In genomic region chr6:14476793-14477531, GRCh38 we compare ENCODE assay signal across 10 cellular contexts.
DNase-seq lines count a peak whose midpoint lies in the region; ATAC-seq and TF ChIP-seq lines count a peak whose summit lies in the region.
"Had no signal": no experiment of that assay in that cellular context is flagged by ENCODE, and none has a peak within 500 bp of the region (broad histone marks: within the 10 kb centered on the region; RNA-seq: fewer than 3 reads in every experiment).

No MANE protein-coding gene starts in this region.

- H3K27me3 Mint-ChIP-seq in naive thymus-derived CD4-positive, alpha-beta T cell = no peaks in the 10 kb centered on the region

- peaks cover 3 to 11% (median 4%) of the 10 kb centered on the region in 5 donors for H3K36me3 Mint-ChIP-seq in naive thymus-derived CD4-positive, alpha-beta T cell

- H3K9me3 ChIP-seq in thoracic aorta = no peaks in the 10 kb centered on the region
- no peaks in the 10 kb centered on the region for H3K9me3 ChIP-seq in naive thymus-derived CD4-positive, alpha-beta T cell (ENCODE audit: control insufficient read depth in 2 of 3, low read length in 3 of 3)

- no peak overlapping the region for H3K4me3 Mint-ChIP-seq in naive thymus-derived CD4-positive, alpha-beta T cell

- no peak overlapping the region for H3K27ac Mint-ChIP-seq in naive thymus-derived CD4-positive, alpha-beta T cell

- H3K27ac ChIP-seq in thoracic aorta = no peak overlapping the region
- no peak overlapping the region for H3K27ac ChIP-seq in naive thymus-derived CD4-positive, alpha-beta T cell (ENCODE audit: low read depth, low read length)
- H3K27ac ChIP-seq: KMS-11 had no signal

- TF ChIP-seq CTCF in thoracic aorta (IDR thresholded peaks at IDR 0.05) = no peak

- no peaks in the 10 kb centered on the region for H3K36me3 ChIP-seq in thoracic aorta
- no peaks in the 10 kb centered on the region for H3K36me3 ChIP-seq in naive thymus-derived CD4-positive, alpha-beta T cell (ENCODE audit: control insufficient read depth in 2 of 3, insufficient read depth in 3 of 3, low read length in 3 of 3)

- no peaks in the 10 kb centered on the region for H3K27me3 ChIP-seq in thoracic aorta (replicated peaks; ENCODE audit: insufficient read depth)
- H3K27me3 ChIP-seq in naive thymus-derived CD4-positive, alpha-beta T cell (ENCODE audit: control insufficient read depth in 2 of 2, insufficient read depth in 2 of 2, low read length in 2 of 2) = no peaks in the 10 kb centered on the region

- POLR2A ChIA-PET in naive thymus-derived CD4-positive, alpha-beta T cell (lab: Charles Lee) = no interaction called here

- intact Hi-C loops in naive thymus-derived CD4-positive, alpha-beta T cell (cut with micrococcal nuclease) = no loop called here

- ATAC-seq in thoracic aorta (ENCODE audit: insufficient number of reproducible peaks, low FRiP score, low read depth) = peak; percentile 27
- no peak for ATAC-seq in naive thymus-derived CD4-positive, alpha-beta T cell

- CTCF ChIA-PET in naive thymus-derived CD4-positive, alpha-beta T cell (lab: Charles Lee) = no interaction called here

- H3K9me3 Mint-ChIP-seq in naive thymus-derived CD4-positive, alpha-beta T cell = peaks cover 0 to 10% (median 4%) of the 10 kb centered on the region in 11 donors

- DNase-seq in HK-2 (ENCODE audit: unreplicated experiment) = peak; percentile 78
- DNase-seq in brain pericyte (ENCODE audit: low read depth, low spot score) = peak; percentile 94
- DNase-seq in left kidney (ENCODE audit: low read depth, low spot score) = peak; percentile 93
- DNase-seq in thoracic aorta (ENCODE audit: low spot score) = no peak
- no peak for DNase-seq in NCI-H2196 treated with DMSO at 0.1 percent for 48 hours (lab: John Stamatoyannopoulos, UW; ENCODE audit: unreplicated experiment)
- DNase-seq in stimulated activated naive CD4-positive, alpha-beta T cell treated with Interleukin-2 at 50 U/mL for 16 hours (lab: John Stamatoyannopoulos, UW) = no peak
- DNase-seq in NCI-H1092 (lab: John Stamatoyannopoulos, UW) = no peak
- no peak for DNase-seq in naive thymus-derived CD4-positive, alpha-beta T cell
- DNase-seq: hippocampal formation had no signal

- peaks cover 4 to 32% of the 10 kb centered on the region in 2 donors for H3K4me1 ChIP-seq in thoracic aorta (ENCODE audit: control insufficient read depth in 1 of 2, low read depth in 2 of 2)
- H3K4me1 ChIP-seq in naive thymus-derived CD4-positive, alpha-beta T cell (ENCODE audit: control insufficient read depth in 2 of 2, insufficient read depth in 2 of 2, low read length in 2 of 2) = no peaks in the 10 kb centered on the region

- peaks cover 0 to 7% (median 0%) of the 10 kb centered on the region in 7 donors for H3K4me1 Mint-ChIP-seq in naive thymus-derived CD4-positive, alpha-beta T cell

- H3K4me3 ChIP-seq in thoracic aorta = peak overlapping the region; percentile 39
- H3K4me3 ChIP-seq in naive thymus-derived CD4-positive, alpha-beta T cell (ENCODE audit: low read length) = no peak overlapping the region

Comparison
In these comparisons a context has a peak if more than half of its experiments do, and no peak if none do; other contexts are left out.
1. DNase-seq: peak in HK-2 (single experiment), brain pericyte (single experiment) and left kidney (single experiment); none in thoracic aorta (single experiment), NCI-H2196 treated with DMSO at 0.1 percent for 48 hours (single experiment), stimulated activated naive CD4-positive, alpha-beta T cell treated with Interleukin-2 at 50 U/mL for 16 hours (single experiment), NCI-H1092 (single experiment) and naive thymus-derived CD4-positive, alpha-beta T cell (0 of 9).